Comparison of ENCODE assay signal across 21 cellular contexts in genomic region chr17:61489719-61490490, GRCh38. TPM values are rescaled to one million over a fixed set of nuclear protein-coding genes. Genes with fewer than 3 reads are reported as not detected.
"Had no signal": no experiment of that assay in that cellular context is flagged by ENCODE, and none has a peak within 500 bp of the region (broad histone marks: within the 10 kb centered on the region; RNA-seq: fewer than 3 reads in every experiment).

No MANE protein-coding gene starts in this region.

- H3K4me1 ChIP-seq: gastrocnemius medialis, heart right ventricle had no signal

- H3K27ac ChIP-seq: gastrocnemius medialis, heart right ventricle, upper lobe of left lung had no signal

- H3K36me3 Mint-ChIP-seq: activated CD4-positive, alpha-beta memory T cell treated with anti-CD3 and anti-CD28 coated beads for 36 hours; brain; immature natural killer cell; naive thymus-derived CD8-positive, alpha-beta T cell had no signal

- H3K36me3 ChIP-seq: gastrocnemius medialis, heart right ventricle, upper lobe of left lung had no signal

- H3K27me3 Mint-ChIP-seq: activated CD4-positive, alpha-beta memory T cell treated with anti-CD3 and anti-CD28 coated beads for 36 hours; activated naive CD8-positive, alpha-beta T cell treated with anti-CD3 and anti-CD28 coated beads, Interleukin-2, amount 50 U/mL, for 24 hours; brain had no signal

- H3K27ac Mint-ChIP-seq: activated B cell treated with CpG ODN at 0.5 μM for 24 hours; activated CD4-positive, alpha-beta memory T cell treated with anti-CD3 and anti-CD28 coated beads for 36 hours; activated naive CD8-positive, alpha-beta T cell treated with anti-CD3 and anti-CD28 coated beads, Interleukin-2, amount 50 U/mL, for 24 hours; activated T-helper 17 cell treated with anti-CD3 and anti-CD28 coated beads, Interleukin-2, amount 50 U/mL, for 72 hours; immature natural killer cell; naive thymus-derived CD8-positive, alpha-beta T cell; stimulated activated naive CD8-positive, alpha-beta T cell treated with anti-CD3 and anti-CD28 coated beads, Interleukin-15, Interleukin-2, amounts not matched to agents 100 ng/mL and 50 ng/mL, for 24 hours had no signal

- FAIRE-seq: colon had no signal

- H3K4me1 Mint-ChIP-seq: activated B cell treated with CpG ODN at 0.5 μM for 24 hours; activated naive CD8-positive, alpha-beta T cell treated with anti-CD3 and anti-CD28 coated beads, Interleukin-2, amount 50 U/mL, for 24 hours; activated T-helper 17 cell treated with anti-CD3 and anti-CD28 coated beads, Interleukin-2, amount 50 U/mL, for 72 hours; immature natural killer cell; naive thymus-derived CD8-positive, alpha-beta T cell had no signal

- H3K4me3 Mint-ChIP-seq: activated B cell treated with CpG ODN at 0.5 μM for 24 hours; activated CD4-positive, alpha-beta memory T cell treated with anti-CD3 and anti-CD28 coated beads for 36 hours; activated naive CD8-positive, alpha-beta T cell treated with anti-CD3 and anti-CD28 coated beads, Interleukin-2, amount 50 U/mL, for 24 hours; activated T-helper 17 cell treated with anti-CD3 and anti-CD28 coated beads, Interleukin-2, amount 50 U/mL, for 72 hours; brain; immature natural killer cell; naive thymus-derived CD8-positive, alpha-beta T cell; stimulated activated naive CD8-positive, alpha-beta T cell treated with anti-CD3 and anti-CD28 coated beads, Interleukin-15, Interleukin-2, amounts not matched to agents 100 ng/mL and 50 ng/mL, for 24 hours had no signal

- H3K27me3 ChIP-seq: gastrocnemius medialis, upper lobe of left lung had no signal

- H3K9me3 Mint-ChIP-seq: activated B cell treated with CpG ODN at 0.5 μM for 24 hours; activated CD4-positive, alpha-beta memory T cell treated with anti-CD3 and anti-CD28 coated beads for 36 hours; activated naive CD8-positive, alpha-beta T cell treated with anti-CD3 and anti-CD28 coated beads, Interleukin-2, amount 50 U/mL, for 24 hours; activated T-helper 17 cell treated with anti-CD3 and anti-CD28 coated beads, Interleukin-2, amount 50 U/mL, for 72 hours; immature natural killer cell; naive thymus-derived CD8-positive, alpha-beta T cell; stimulated activated naive CD8-positive, alpha-beta T cell treated with anti-CD3 and anti-CD28 coated beads, Interleukin-15, Interleukin-2, amounts not matched to agents 100 ng/mL and 50 ng/mL, for 24 hours had no signal

- H3K9me3 ChIP-seq: gastrocnemius medialis, heart right ventricle, mucosa of descending colon, upper lobe of left lung had no signal

- ATAC-seq: activated naive CD8-positive, alpha-beta T cell treated with anti-CD3 and anti-CD28 coated beads, Interleukin-2, amount 50 U/mL, for 24 hours; activated T-helper 17 cell treated with anti-CD3 and anti-CD28 coated beads, Interleukin-2, amount 50 U/mL, for 72 hours; heart right ventricle; left ventricle myocardium superior; naive thymus-derived CD8-positive, alpha-beta T cell had no signal

- H3K4me3 ChIP-seq: gastrocnemius medialis, heart right ventricle, mucosa of descending colon, upper lobe of left lung had no signal

- DNase-seq: activated B cell treated with CpG ODN at 0.5 μM for 24 hours; activated CD4-positive, alpha-beta memory T cell treated with anti-CD3 and anti-CD28 coated beads for 36 hours; activated CD4-positive, alpha-beta T cell treated with anti-CD3 and anti-CD28 coated beads for 4 hours; activated naive CD4-positive, alpha-beta T cell treated with Interleukin-2 at 50 U/mL for 16 hours; activated naive CD8-positive, alpha-beta T cell treated with anti-CD3 and anti-CD28 coated beads, Interleukin-2, amount 50 U/mL, for 24 hours; activated T-cell treated with anti-CD3 and anti-CD28 coated beads for 4 hours; gastrocnemius medialis; heart right ventricle; immature natural killer cell; left ventricle myocardium superior; naive thymus-derived CD8-positive, alpha-beta T cell; stimulated activated CD4-positive, alpha-beta T cell treated with anti-CD3 and anti-CD28 coated beads, Interleukin-2, amount 100 ng/mL, for 24 hours; upper lobe of left lung had no signal

RNA-seq across cellular contexts. Expression of gene TBX4, which starts 37.7 kb away (rescaled TPM):
- total RNA-seq: activated B cell treated with CpG ODN at 0.5 μM for 24 hours; activated CD4-positive, alpha-beta memory T cell treated with anti-CD3 and anti-CD28 coated beads for 36 hours; activated T-helper 17 cell treated with anti-CD3 and anti-CD28 coated beads, Interleukin-2, amount 50 U/mL, for 72 hours; gastrocnemius medialis; heart right ventricle; left ventricle myocardium superior; mucosa of descending colon; naive thymus-derived CD8-positive, alpha-beta T cell; renal cortical epithelial cell; T-helper 2 cell treated with Interferon-gamma antibody and Interleukin-4, amounts not matched to agents 100 ng/mL and 5 ng/mL, for 36 hours; temporal lobe had no signal
- polyA plus RNA-seq: immature natural killer cell; naive thymus-derived CD8-positive, alpha-beta T cell had no signal
